ENCODE assay signal across 1 cellular context in genomic region chr12:108337235-108338223, GRCh38.
TF ChIP-seq lines count a peak whose summit lies in the region.

No MANE protein-coding gene starts in this region.

TF ChIP-seq in K562, 482 proteins besides CTCF, POLR2A, EP300 and RAD21 (continued from another document and continues in another):
- TF ChIP-seq AFF1 (IDR thresholded peaks at IDR 0.05; ENCODE audit: low read depth in 1 of 2, partially characterized antibody in 2 of 2) (no peak), CXXC5 (CRISPR knock-in tag; IDR thresholded peaks at IDR 0.05) (no peak; the same call in none of the 2 replicates), ZNF280A (IDR thresholded peaks at IDR 0.05; ENCODE audit: low read depth, partially characterized antibody) (no peak), ZSCAN32 (CRISPR knock-in tag; IDR thresholded peaks at IDR 0.05) (no peak), CBFA2T3 (IDR thresholded peaks at IDR 0.05) (peak; percentile 97), ZBED1 (IDR thresholded peaks at IDR 0.05) (no peak), TEAD2 (tag; IDR thresholded peaks at IDR 0.05) (no peak), PHF21A (IDR thresholded peaks at IDR 0.05; ENCODE audit: borderline replicate concordance, low read depth) (no peak), ZNF282 (CRISPR knock-in tag; IDR thresholded peaks at IDR 0.05) (no peak), RBFOX2 (IDR thresholded peaks at IDR 0.05; ENCODE audit: low read depth, low read length) (no peak), LEF1 (IDR thresholded peaks at IDR 0.05) (no peak; the same call in 1 of the 2 replicates), ZNF253 (CRISPR knock-in tag; conservative IDR thresholded peaks at IDR 0.05) (no peak), ZNF143 (CRISPR knock-in tag; IDR thresholded peaks at IDR 0.05) (no peak), MAZ (CRISPR knock-in tag; conservative IDR thresholded peaks at IDR 0.05 in 1 of 2, IDR thresholded peaks at IDR 0.05 in 1 of 2) (no peak; a peak in 1 of 4 replicates), KDM5B (IDR thresholded peaks at IDR 0.05; ENCODE audit: insufficient replicate concordance, low read depth, low read length) (no peak), ZNF717 (CRISPR knock-in tag; IDR thresholded peaks at IDR 0.05) (no peak), MXD1 (CRISPR knock-in tag; IDR thresholded peaks at IDR 0.05; ENCODE audit: borderline replicate concordance, poor library complexity, severe bottlenecking) (no peak), ZNF445 (CRISPR knock-in tag; IDR thresholded peaks at IDR 0.05; ENCODE audit: low read depth) (no peak), MAFF (IDR thresholded peaks at IDR 0.05; ENCODE audit: low read length) (peak; percentile 40; the same call in 1 of the 2 replicates), HDGF (IDR thresholded peaks at IDR 0.05) (no peak), SAFB2 (IDR thresholded peaks at IDR 0.05; ENCODE audit: borderline replicate concordance, low read depth, low read length, severe bottlenecking) (no peak), CC2D1A (IDR thresholded peaks at IDR 0.05) (peak; percentile 78; the same call in 1 of the 2 replicates), GATAD2A (IDR thresholded peaks at IDR 0.05) (no peak), RERE (CRISPR knock-in tag; IDR thresholded peaks at IDR 0.05; ENCODE audit: borderline replicate concordance) (no peak), ZKSCAN1 (IDR thresholded peaks at IDR 0.05; ENCODE audit: low read depth, low read length) (no peak), ZNF707 (CRISPR knock-in tag; conservative IDR thresholded peaks at IDR 0.05) (no peak), ZBTB12 (CRISPR knock-in tag; IDR thresholded peaks at IDR 0.05) (0 out of 2 replicates have a peak, but pooled peaks have one; percentile 17), POLR2H (tag; IDR thresholded peaks at IDR 0.05; ENCODE audit: low read depth) (no peak), PPARD (CRISPR knock-in tag; IDR thresholded peaks at IDR 0.05) (no peak), ZBTB43 (CRISPR knock-in tag; IDR thresholded peaks at IDR 0.05) (no peak), ZNF232 (CRISPR knock-in tag; IDR thresholded peaks at IDR 0.05) (no peak), ARID3A (IDR thresholded peaks at IDR 0.05; ENCODE audit: borderline replicate concordance, low read depth, low read length) (peak; percentile 87), ZNF668 (CRISPR knock-in tag; IDR thresholded peaks at IDR 0.05) (no peak), FOXO4 (CRISPR knock-in tag; IDR thresholded peaks at IDR 0.05) (no peak), BCL6 (CRISPR knock-in tag; IDR thresholded peaks at IDR 0.05) (no peak), ATF1 (CRISPR knock-in tag; IDR thresholded peaks at IDR 0.05) (no peak), ATF1 (tag; IDR thresholded peaks at IDR 0.05) (peak; percentile 35; the same call in 1 of the 2 replicates), RFX7 (CRISPR knock-in tag; IDR thresholded peaks at IDR 0.05) (no peak), TEAD1 (CRISPR knock-in tag; IDR thresholded peaks at IDR 0.05) (no peak), ZNF644 (tag; IDR thresholded peaks at IDR 0.05; ENCODE audit: low read depth) (no peak), ZNF551 (CRISPR knock-in tag; IDR thresholded peaks at IDR 0.05) (no peak), ZNF785 (CRISPR knock-in tag; IDR thresholded peaks at IDR 0.05) (no peak), SOX6 (IDR thresholded peaks at IDR 0.05) (peak; percentile 54; the same call in 1 of the 2 replicates), ZNF436 (CRISPR knock-in tag; IDR thresholded peaks at IDR 0.05) (no peak), ZBTB8A (IDR thresholded peaks at IDR 0.05; ENCODE audit: partially characterized antibody) (no peak), FOXK1 (CRISPR knock-in tag; IDR thresholded peaks at IDR 0.05; ENCODE audit: borderline replicate concordance) (no peak), ZNF699 (CRISPR knock-in tag; IDR thresholded peaks at IDR 0.05; ENCODE audit: insufficient replicate concordance) (no peak), FUS (optimal IDR thresholded peaks at IDR 0.05; ENCODE audit: low read depth, low read length) (no peak), ATF2 (CRISPR knock-in tag; IDR thresholded peaks at IDR 0.05) (no peak)
